In the genomic region with DNA sequence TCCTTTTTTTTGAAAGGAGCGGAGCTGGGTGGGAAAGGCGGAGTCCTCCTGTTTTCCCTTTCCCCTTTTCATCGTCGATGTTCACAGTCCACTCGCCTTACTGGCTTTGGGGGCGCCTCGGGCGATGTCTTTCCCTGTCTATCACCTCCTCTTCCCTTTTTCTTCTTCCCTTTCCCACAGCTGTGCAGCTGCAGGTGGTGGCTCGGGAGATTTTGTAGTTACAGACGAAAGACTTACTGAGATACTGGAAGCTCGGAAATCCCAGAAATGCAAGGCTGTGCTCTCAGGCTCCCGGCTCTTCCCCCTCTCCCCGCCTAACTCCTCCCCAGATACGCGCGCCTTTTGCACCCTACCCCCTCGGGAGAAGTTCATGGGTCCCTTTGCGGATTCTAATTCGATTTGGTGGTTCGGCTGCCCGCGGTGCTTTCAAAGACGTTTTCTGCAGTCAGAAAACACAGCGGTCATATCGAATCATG, we compare ENCODE assay signal across 8 cellular contexts. TPM values are rescaled to one million over a fixed set of nuclear protein-coding genes. Genes with fewer than 3 reads are reported as not detected.
DNase-seq lines count a peak whose midpoint lies in the region; ATAC-seq and TF ChIP-seq lines count a peak whose summit lies in the region.

No MANE protein-coding gene starts in this region.

- intact Hi-C loops in PC-9 (cut with micrococcal nuclease; ENCODE audit: unreplicated experiment): loop anchor here (5.0 kb wide), 3 partner anchors 56 to 206 kb away; a partner anchor contains a TSS

- no peaks in the 10 kb centered on the region for H4K20me1 ChIP-seq in PC-9 (ENCODE audit: insufficient read depth)

- CTCF ChIA-PET in PC-9 (lab: Charles Lee): no interaction called here

- no peaks in the 10 kb centered on the region for H3K27me3 ChIP-seq in PC-9 (ENCODE audit: insufficient read depth, low read depth)

- TSS peak; percentile 24 for BruUV-seq in PC-9 (replicated peaks; lab: Mats Ljungman, UMichigan)

- DNase-seq in AG08395 (ENCODE audit: low spot score): peak; percentile 46
- peak; percentile 18 for DNase-seq in GM13976 (ENCODE audit: low spot score)
- no peak for DNase-seq in PC-9
- peak; percentile 52 to 59 for DNase-seq in cardiac fibroblast (ENCODE audit: low read depth in 2 of 2)
- peak; percentile 62 for DNase-seq in left kidney (ENCODE audit: low read depth, low spot score)
- DNase-seq in stimulated activated naive CD8-positive, alpha-beta T cell treated with anti-CD3 and anti-CD28 coated beads, Interleukin-15, amount 100 ng/mL, for 72 hours: peak in 1 of 2 donors; percentile 19
- DNase-seq in T1000 (lab: John Stamatoyannopoulos, UW): no peak

- peaks cover 9% of the 10 kb centered on the region for H3K27me3 Mint-ChIP-seq in stimulated activated naive CD8-positive, alpha-beta T cell treated with anti-CD3 and anti-CD28 coated beads, Interleukin-15, amount 100 ng/mL, for 72 hours

- no peaks in the 10 kb centered on the region for H3K9me3 ChIP-seq in PC-9 (ENCODE audit: insufficient read depth, low read depth)

- 0 out of 2 replicates have a peak overlapping the region, but pooled peaks have one; percentile 9 for H3K27ac ChIP-seq in PC-9

- peaks cover 14% of the 10 kb centered on the region; the same call in 1 of the 2 replicates for H3K4me1 ChIP-seq in PC-9 (replicated peaks; ENCODE audit: insufficient read depth)

- H3K4me1 Mint-ChIP-seq in stimulated activated naive CD8-positive, alpha-beta T cell treated with anti-CD3 and anti-CD28 coated beads, Interleukin-15, amount 100 ng/mL, for 72 hours: peaks cover 48% of the 10 kb centered on the region

- H3K4me3 Mint-ChIP-seq in stimulated activated naive CD8-positive, alpha-beta T cell treated with anti-CD3 and anti-CD28 coated beads, Interleukin-15, amount 100 ng/mL, for 72 hours: peak overlapping the region; percentile 85 to 88

- no peaks in the 10 kb centered on the region for H3K36me3 ChIP-seq in PC-9 (ENCODE audit: low read depth)

- H3K9me2 ChIP-seq in PC-9 (ENCODE audit: insufficient read depth): no peaks in the 10 kb centered on the region

- H3K4me2 ChIP-seq in PC-9: peak overlapping the region; percentile 85

- no peak for ATAC-seq in stimulated activated naive CD8-positive, alpha-beta T cell treated with anti-CD3 and anti-CD28 coated beads, Interleukin-15, amount 100 ng/mL, for 72 hours
- no peak for ATAC-seq in GM18517 (IDR thresholded peaks at IDR 0.05; ENCODE audit: unreplicated experiment)

- H3K27ac Mint-ChIP-seq in stimulated activated naive CD8-positive, alpha-beta T cell treated with anti-CD3 and anti-CD28 coated beads, Interleukin-15, amount 100 ng/mL, for 72 hours: peak overlapping the region in 1 of 2 donors; percentile 95

- POLR2A ChIA-PET in PC-9 (lab: Charles Lee; ENCODE audit: unreplicated experiment): interaction anchor here (0.6 kb wide), 1 partner anchor 40 kb away, joined by 6 read pairs; no protein-coding TSS in a partner anchor

- TF ChIP-seq CTCF in GM13976 (IDR thresholded peaks at IDR 0.05; ENCODE audit: borderline replicate concordance, control extremely low read depth, extremely low read depth, insufficient read depth, missing control alignments) (no peak), PC-9 (conservative IDR thresholded peaks at IDR 0.05) (no peak), cardiac fibroblast (IDR thresholded peaks at IDR 0.05; ENCODE audit: low read depth, low read length) (no peak)

- H3K4me3 ChIP-seq in PC-9: peak overlapping the region; percentile 70
- H3K4me3 ChIP-seq in cardiac fibroblast (replicated peaks in 1 of 2; ENCODE audit: low read depth in 2 of 2, low read length in 2 of 2): peak overlapping the region; percentile 87 to 90

- H3K9me3 Mint-ChIP-seq in stimulated activated naive CD8-positive, alpha-beta T cell treated with anti-CD3 and anti-CD28 coated beads, Interleukin-15, amount 100 ng/mL, for 72 hours: no peaks in the 10 kb centered on the region

- H2AFZ ChIP-seq in PC-9: peak overlapping the region; percentile 95

- no peaks in the 10 kb centered on the region; the same call in 1 of the 2 replicates for H3F3A ChIP-seq in PC-9 (ENCODE audit: insufficient read depth, low read depth)

- in situ Hi-C loops in GM13976 (cut with MboI; ENCODE audit: low sequenced_read_pairs, unreplicated experiment): no loop called here

- peaks cover 56% of the 10 kb centered on the region for H3K79me2 ChIP-seq in PC-9 (ENCODE audit: low read depth)

RNA-seq across cellular contexts. Expression of a gene that starts 1.3 kb away (rescaled TPM):
- total RNA-seq in PC-9 (2021): 38.8 and 48.1 TPM in 2 replicates

RNA-seq across cellular contexts. Expression of a gene that starts 52.9 kb away (rescaled TPM):
- 6.2 and 7.7 TPM in 2 replicates for total RNA-seq in PC-9 (2021)

Comparison
In these comparisons a context has a peak if more than half of its experiments do, and no peak if none do; other contexts are left out.
1. DNase-seq: peak in AG08395 (single experiment), GM13976 (single experiment), cardiac fibroblast (2 of 2) and left kidney (single experiment); none in PC-9 (0 of 2) and T1000 (single experiment).